9 cellular contexts compared by ENCODE assay signal in genomic region chr2:149365826-149366583, GRCh38. TPM values are rescaled to one million over a fixed set of nuclear protein-coding genes. Genes with fewer than 3 reads are reported as not detected.
DNase-seq lines count a peak whose midpoint lies in the region; ATAC-seq, FAIRE-seq and TF ChIP-seq lines count a peak whose summit lies in the region.
"Had no signal": no experiment of that assay in that cellular context is flagged by ENCODE, and none has a peak within 500 bp of the region (broad histone marks: within the 10 kb centered on the region; RNA-seq: fewer than 3 reads in every experiment).

No MANE protein-coding gene starts in this region.

- H3K4me1 Mint-ChIP-seq in nephron: peaks cover 18% of the 10 kb centered on the region

- peaks cover 13% of the 10 kb centered on the region; the same call in 1 of the 2 replicates for H3F3A ChIP-seq in GM23248 (ENCODE audit: insufficient read depth)

- H3K36me3 ChIP-seq in GM23248 (ENCODE audit: low read depth) (no peaks in the 10 kb centered on the region), colonic mucosa (no peaks in the 10 kb centered on the region), psoas muscle (ENCODE audit: insufficient read depth in 1 of 2, low read depth in 1 of 2) (no peaks in the 10 kb centered on the region)

- peak overlapping the region; percentile 33 for H3K4me2 ChIP-seq in GM23248 (ENCODE audit: unreplicated experiment)

- H3K9me3 ChIP-seq in GM23248 (ENCODE audit: low read depth): no peaks in the 10 kb centered on the region
- H3K9me3 ChIP-seq in colonic mucosa: no peaks in the 10 kb centered on the region
- no peaks in the 10 kb centered on the region for H3K9me3 ChIP-seq in psoas muscle

- H3K27ac ChIP-seq in GM23248: no peak overlapping the region
- H3K27ac ChIP-seq in colonic mucosa: no peak overlapping the region
- no peak overlapping the region for H3K27ac ChIP-seq in psoas muscle

- FAIRE-seq in frontal cortex (lab: Jason Lieb, UNC): no peak

- no peaks in the 10 kb centered on the region for H4K20me1 ChIP-seq in GM23248 (ENCODE audit: insufficient read depth)

- intact Hi-C loops in colonic mucosa (cut with DNase I) (no loop called here), psoas muscle (cut with DNase I) (no loop called here)

- no peaks in the 10 kb centered on the region for H3K9me2 ChIP-seq in GM23248 (ENCODE audit: insufficient read depth)

- WGBS in GM23248 (ENCODE audit: low coverage in 1 of 2, low lambda C conversion rate in 2 of 2, missing lambda C conversion rate in 2 of 2), 2 experiments: 45 to 49% methylated on average over 5 of the region's 5 CpGs
- 70 to 76% (median 74%) methylated on average over 5 of the region's 5 CpGs for whole genome bisulfite sequencing in psoas muscle, 3 donors

- TF ChIP-seq CTCF in colonic mucosa (IDR thresholded peaks at IDR 0.05): no peak
- TF ChIP-seq CTCF in nephron (IDR thresholded peaks at IDR 0.05; ENCODE audit: unreplicated experiment in 3 of 3): no peak
- TF ChIP-seq CTCF in psoas muscle (IDR thresholded peaks at IDR 0.05): no peak

- no peak overlapping the region for H3K4me3 ChIP-seq in GM23248
- H3K4me3 ChIP-seq in colonic mucosa: no peak overlapping the region
- no peak overlapping the region for H3K4me3 ChIP-seq in psoas muscle

- peak overlapping the region; percentile 8 to 50 (median 19) for H3K27ac Mint-ChIP-seq in nephron

- H3K4me3 Mint-ChIP-seq in nephron: no peak overlapping the region

- H3K27me3 Mint-ChIP-seq in nephron (ENCODE audit: low read depth): no peaks in the 10 kb centered on the region

- H3K4me1 ChIP-seq in GM23248 (ENCODE audit: insufficient read depth): peaks cover 16% of the 10 kb centered on the region
- H3K4me1 ChIP-seq in colonic mucosa: peaks cover 6% of the 10 kb centered on the region
- H3K4me1 ChIP-seq in psoas muscle: no peaks in the 10 kb centered on the region

- DNase-seq in GM23248 (peak; percentile 55), NCI-H2107 treated with DMSO at 0.1 percent for 48 hours (lab: John Stamatoyannopoulos, UW; ENCODE audit: unreplicated experiment) (peak; percentile 52), colonic mucosa (peak; percentile 23), psoas muscle (no peak), frontal cortex (ENCODE audit: low spot score in 2 of 2) (no peak)
- no peak for DNase-seq in stimulated activated CD4-positive, alpha-beta T cell treated with anti-CD3 and anti-CD28 coated beads, Interleukin-15, amount 100 ng/mL, for 24 hours
- DNase-seq: right cardiac atrium had no signal

- H3K9ac ChIP-seq in GM23248: no peak overlapping the region
- H3K9ac ChIP-seq in colonic mucosa (ENCODE audit: low read depth in 2 of 2, low read length in 2 of 2): no peak overlapping the region

- H3K79me2 ChIP-seq in GM23248 (ENCODE audit: insufficient read depth): no peaks in the 10 kb centered on the region

- in situ Hi-C loops in GM23248 (cut with MboI): no loop called here

- H3K27me3 ChIP-seq in GM23248 (replicated peaks; ENCODE audit: insufficient read depth) (no peaks in the 10 kb centered on the region), colonic mucosa (no peaks in the 10 kb centered on the region), psoas muscle (ENCODE audit: insufficient read depth in 3 of 3, low read length in 2 of 3) (peaks cover 0 to 2% (median 0%) of the 10 kb centered on the region in 3 donors)

- H3K36me3 Mint-ChIP-seq in nephron (ENCODE audit: low read depth): peaks cover 35% of the 10 kb centered on the region

- H3K9me3 Mint-ChIP-seq in nephron: peaks cover 9% of the 10 kb centered on the region

- no peak overlapping the region for H2AFZ ChIP-seq in GM23248

- no peak for ATAC-seq in GM18498 (IDR thresholded peaks at IDR 0.05; ENCODE audit: unreplicated experiment)
- ATAC-seq in psoas muscle: no peak

RNA-seq across cellular contexts. Expression of gene LYPD6, which starts 35.6 kb away (rescaled TPM):
- total RNA-seq in GM23248 (2014; rRNA removed; shearing (Covaris generic)): 3.9 TPM in 2 replicates
- polyA plus RNA-seq in GM23248 (2016; fragmentation: Nextera tagmentation; extraction: Ambion mirVana): 2.3 and 2.6 TPM in 2 replicates
- 1 to 10 TPM; 5.2 to 8.4 TPM for total RNA-seq in colonic mucosa
- under 1 TPM in 2 of 4 donors, not detected in 2; 0.04 to 0.11 TPM for total RNA-seq in psoas muscle
- polyA plus RNA-seq in psoas muscle: under 1 TPM; 0.04 to 0.07 (median 0.05) TPM
- total RNA-seq in frontal cortex: 9.4 TPM

Comparison
In these comparisons a context has a peak if more than half of its experiments do, and no peak if none do; other contexts are left out.
1. DNase-seq: peak in GM23248 (single experiment), NCI-H2107 treated with DMSO at 0.1 percent for 48 hours (single experiment) and colonic mucosa (single experiment); none in stimulated activated CD4-positive, alpha-beta T cell treated with anti-CD3 and anti-CD28 coated beads, Interleukin-15, amount 100 ng/mL, for 24 hours (single experiment), psoas muscle (0 of 2) and frontal cortex (0 of 2).